In genomic region chr13:48532146-48532472, GRCh38 we compare ENCODE assay signal across 8 cellular contexts. TPM values are rescaled to one million over a fixed set of nuclear protein-coding genes. Genes with fewer than 3 reads are reported as not detected.
DNase-seq lines count a peak whose midpoint lies in the region; ATAC-seq, FAIRE-seq and TF ChIP-seq lines count a peak whose summit lies in the region.

No MANE protein-coding gene starts in this region.

- TF ChIP-seq EP300 in A549 (IDR thresholded peaks at IDR 0.05): no peak

- H3K4me3 ChIP-seq in A549 (peak overlapping the region; percentile 62), neural progenitor cell (peak overlapping the region; percentile 52)

- WGBS in A549 (ENCODE audit: missing lambda C conversion rate): 24% methylated on average over 17 of the region's 17 CpGs

- CTCF ChIA-PET in A549 (lab: Yijun Ruan, JAX): no interaction called here

- ATAC-seq in A549 (peak; percentile 9 to 14; a peak in 4 of 6 replicates), GM18520 (IDR thresholded peaks at IDR 0.05; ENCODE audit: unreplicated experiment) (peak; percentile 0), SK-N-SH treated with all-trans-retinoic acid at 6 μM for 48 hours (peak; percentile 31), HG03571 (IDR thresholded peaks at IDR 0.05; ENCODE audit: unreplicated experiment) (no peak), GM21528 (IDR thresholded peaks at IDR 0.05; ENCODE audit: low FRiP score, unreplicated experiment) (no peak)

- no peaks in the 10 kb centered on the region for H3K9me3 Mint-ChIP-seq in neural progenitor cell

- peaks cover 20% of the 10 kb centered on the region for H3K4me1 Mint-ChIP-seq in neural progenitor cell

- peak overlapping the region; percentile 77 for H3K4me2 ChIP-seq in A549
- H3K4me2 ChIP-seq in neural progenitor cell: peak overlapping the region; percentile 85

- no peaks in the 10 kb centered on the region for H3K36me3 Mint-ChIP-seq in neural progenitor cell

- H3K79me2 ChIP-seq in neural progenitor cell (ENCODE audit: low read depth): peaks cover 51% of the 10 kb centered on the region

- H3K4me3 Mint-ChIP-seq in neural progenitor cell: peak overlapping the region; percentile 92

- no peaks in the 10 kb centered on the region for H4K20me1 ChIP-seq in neural progenitor cell (ENCODE audit: low read depth)

- H3K4me1 ChIP-seq in A549 (no peaks in the 10 kb centered on the region), neural progenitor cell (peaks cover 17% of the 10 kb centered on the region)

- FAIRE-seq in A549 (lab: Jason Lieb, UNC): no peak

- no peak for TF ChIP-seq RAD21 in A549 (conservative IDR thresholded peaks at IDR 0.05 in 1 of 2, IDR thresholded peaks at IDR 0.05 in 1 of 2)

- H3K9me3 ChIP-seq in A549: no peaks in the 10 kb centered on the region
- H3K9me3 ChIP-seq in neural progenitor cell (ENCODE audit: low read depth): no peaks in the 10 kb centered on the region

- no peaks in the 10 kb centered on the region for H3K27me3 ChIP-seq in neural progenitor cell

- H3F3A ChIP-seq in neural progenitor cell (ENCODE audit: low read depth): peaks cover 16% of the 10 kb centered on the region

- H3K27me3 Mint-ChIP-seq in neural progenitor cell (ENCODE audit: insufficient read depth, low read depth): no peaks in the 10 kb centered on the region

- POLR2A ChIA-PET in A549 (lab: Yijun Ruan, JAX): interaction anchor here (0.5 to 1.2 kb wide), 25 partner anchors 10 to 1953 kb away, joined by 3 to 14 read pairs (median 3); partner anchors contain the start of genes CAB39L, ITM2B, LPAR6 and NUDT15

- TF ChIP-seq CTCF in A549 (IDR thresholded peaks at IDR 0.05) (no peak), neural progenitor cell (IDR thresholded peaks at IDR 0.05) (no peak)

- H3K36me3 ChIP-seq in neural progenitor cell: no peaks in the 10 kb centered on the region

- H3K27ac ChIP-seq in A549: peak overlapping the region; percentile 86 to 99
- peak overlapping the region; percentile 56 for H3K27ac ChIP-seq in neural progenitor cell

- TF ChIP-seq POLR2A in A549 (IDR thresholded peaks at IDR 0.05; ENCODE audit: low read length): no peak

- H2AFZ ChIP-seq in neural progenitor cell (replicated peaks): peak overlapping the region; percentile 78

- peak overlapping the region; percentile 88 for H3K27ac Mint-ChIP-seq in neural progenitor cell

- DNase-seq in A549 (ENCODE audit: low read depth in 1 of 2, low spot score in 1 of 2): no peak
- peak; percentile 55 for DNase-seq in fibroblast of gingiva (ENCODE audit: low read depth)
- peak; percentile 63 for DNase-seq in neural progenitor cell (ENCODE audit: low spot score)
- no peak for DNase-seq in HuH-7.5 (ENCODE audit: low spot score)

- peak overlapping the region; percentile 50 for H3K9ac ChIP-seq in neural progenitor cell

TF ChIP-seq in A549, 52 proteins besides CTCF, POLR2A, EP300 and RAD21 (continues in another document):
- TF ChIP-seq ZFP36 (IDR thresholded peaks at IDR 0.05; ENCODE audit: borderline replicate concordance, partially characterized antibody): no peak
- TF ChIP-seq FOXS1 (CRISPR knock-in tag; IDR thresholded peaks at IDR 0.05): no peak
- TF ChIP-seq POLR2AphosphoS2 (conservative IDR thresholded peaks at IDR 0.05; ENCODE audit: low read length): no peak
- no peak for TF ChIP-seq MAZ (IDR thresholded peaks at IDR 0.05; ENCODE audit: borderline replicate concordance, low read depth, low read length)
- no peak for TF ChIP-seq TFCP2L1 (CRISPR knock-in tag; IDR thresholded peaks at IDR 0.05)
- no peak for TF ChIP-seq MYC (IDR thresholded peaks at IDR 0.05; ENCODE audit: borderline replicate concordance, low read length)
- no peak for TF ChIP-seq HOXB13 (CRISPR knock-in tag; IDR thresholded peaks at IDR 0.05; ENCODE audit: low read depth)
- no peak for TF ChIP-seq ZC3H11A (IDR thresholded peaks at IDR 0.05)
- no peak for TF ChIP-seq KDM5A (IDR thresholded peaks at IDR 0.05)
- TF ChIP-seq PHF8 (IDR thresholded peaks at IDR 0.05; ENCODE audit: borderline replicate concordance, low read depth): no peak
- TF ChIP-seq HES2 (IDR thresholded peaks at IDR 0.05): no peak
- TF ChIP-seq, protein P1, sequence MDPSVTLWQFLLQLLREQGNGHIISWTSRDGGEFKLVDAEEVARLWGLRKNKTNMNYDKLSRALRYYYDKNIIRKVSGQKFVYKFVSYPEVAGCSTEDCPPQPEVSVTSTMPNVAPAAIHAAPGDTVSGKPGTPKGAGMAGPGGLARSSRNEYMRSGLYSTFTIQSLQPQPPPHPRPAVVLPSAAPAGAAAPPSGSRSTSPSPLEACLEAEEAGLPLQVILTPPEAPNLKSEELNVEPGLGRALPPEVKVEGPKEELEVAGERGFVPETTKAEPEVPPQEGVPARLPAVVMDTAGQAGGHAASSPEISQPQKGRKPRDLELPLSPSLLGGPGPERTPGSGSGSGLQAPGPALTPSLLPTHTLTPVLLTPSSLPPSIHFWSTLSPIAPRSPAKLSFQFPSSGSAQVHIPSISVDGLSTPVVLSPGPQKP (IDR thresholded peaks at IDR 0.05; ENCODE audit: low read depth, low read length): no peak
- no peak for TF ChIP-seq BHLHE40 (IDR thresholded peaks at IDR 0.05; ENCODE audit: low read depth, low read length)
- TF ChIP-seq HDAC2 (IDR thresholded peaks at IDR 0.05): no peak
- no peak for TF ChIP-seq RARB (CRISPR knock-in tag; IDR thresholded peaks at IDR 0.05)

TF ChIP-seq in SK-N-SH treated with all-trans-retinoic acid at 6 μM for 48 hours, 23 proteins besides CTCF, POLR2A, EP300 and RAD21:
- TF ChIP-seq SNAI2 (CRISPR knock-in tag; IDR thresholded peaks at IDR 0.05) (no peak), ZNF70 (CRISPR knock-in tag; IDR thresholded peaks at IDR 0.05) (no peak), CSDC2 (CRISPR knock-in tag; IDR thresholded peaks at IDR 0.05) (no peak), ZFP3 (CRISPR knock-in tag; IDR thresholded peaks at IDR 0.05) (no peak), BACH2 (CRISPR knock-in tag; IDR thresholded peaks at IDR 0.05; ENCODE audit: borderline replicate concordance) (no peak), ZNF8 (CRISPR knock-in tag; IDR thresholded peaks at IDR 0.05) (no peak), CREB5 (CRISPR knock-in tag; IDR thresholded peaks at IDR 0.05; ENCODE audit: low read depth) (no peak), TCF4 (CRISPR knock-in tag; IDR thresholded peaks at IDR 0.05; ENCODE audit: borderline replicate concordance) (no peak), TOX (CRISPR knock-in tag; IDR thresholded peaks at IDR 0.05; ENCODE audit: borderline replicate concordance) (no peak), PPARA (CRISPR knock-in tag; IDR thresholded peaks at IDR 0.05; ENCODE audit: borderline replicate concordance) (no peak)
- TF ChIP-seq, protein P2, sequence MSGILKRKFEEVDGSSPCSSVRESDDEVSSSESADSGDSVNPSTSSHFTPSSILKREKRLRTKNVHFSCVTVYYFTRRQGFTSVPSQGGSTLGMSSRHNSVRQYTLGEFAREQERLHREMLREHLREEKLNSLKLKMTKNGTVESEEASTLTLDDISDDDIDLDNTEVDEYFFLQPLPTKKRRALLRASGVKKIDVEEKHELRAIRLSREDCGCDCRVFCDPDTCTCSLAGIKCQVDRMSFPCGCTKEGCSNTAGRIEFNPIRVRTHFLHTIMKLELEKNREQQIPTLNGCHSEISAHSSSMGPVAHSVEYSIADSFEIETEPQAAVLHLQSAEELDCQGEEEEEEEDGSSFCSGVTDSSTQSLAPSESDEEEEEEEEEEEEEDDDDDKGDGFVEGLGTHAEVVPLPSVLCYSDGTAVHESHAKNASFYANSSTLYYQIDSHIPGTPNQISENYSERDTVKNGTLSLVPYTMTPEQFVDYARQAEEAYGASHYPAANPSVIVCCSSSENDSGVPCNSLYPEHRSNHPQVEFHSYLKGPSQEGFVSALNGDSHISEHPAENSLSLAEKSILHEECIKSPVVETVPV (CRISPR knock-in tag; IDR thresholded peaks at IDR 0.05): no peak
- TF ChIP-seq, protein P3, sequence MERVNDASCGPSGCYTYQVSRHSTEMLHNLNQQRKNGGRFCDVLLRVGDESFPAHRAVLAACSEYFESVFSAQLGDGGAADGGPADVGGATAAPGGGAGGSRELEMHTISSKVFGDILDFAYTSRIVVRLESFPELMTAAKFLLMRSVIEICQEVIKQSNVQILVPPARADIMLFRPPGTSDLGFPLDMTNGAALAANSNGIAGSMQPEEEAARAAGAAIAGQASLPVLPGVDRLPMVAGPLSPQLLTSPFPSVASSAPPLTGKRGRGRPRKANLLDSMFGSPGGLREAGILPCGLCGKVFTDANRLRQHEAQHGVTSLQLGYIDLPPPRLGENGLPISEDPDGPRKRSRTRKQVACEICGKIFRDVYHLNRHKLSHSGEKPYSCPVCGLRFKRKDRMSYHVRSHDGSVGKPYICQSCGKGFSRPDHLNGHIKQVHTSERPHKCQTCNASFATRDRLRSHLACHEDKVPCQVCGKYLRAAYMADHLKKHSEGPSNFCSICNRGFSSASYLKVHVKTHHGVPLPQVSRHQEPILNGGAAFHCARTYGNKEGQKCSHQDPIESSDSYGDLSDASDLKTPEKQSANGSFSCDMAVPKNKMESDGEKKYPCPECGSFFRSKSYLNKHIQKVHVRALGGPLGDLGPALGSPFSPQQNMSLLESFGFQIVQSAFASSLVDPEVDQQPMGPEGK (CRISPR knock-in tag; IDR thresholded peaks at IDR 0.05; ENCODE audit: borderline replicate concordance): no peak
TF ChIP-seq in SK-N-SH treated with all-trans-retinoic acid at 6 μM for 48 hours: peak in this region for 0.

RNA-seq across cellular contexts. Expression of gene RCBTB2, which starts 0.8 kb away (rescaled TPM):
- polyA plus RNA-seq in A549 (2011; rRNA removed) (1.8 and 2.0 TPM in 2 replicates), A549 (2017; fragmentation: RNase III; extraction: RNeasy Plus Mini Kit Qiagen cat#74134 plus additional on column Dnase treatment) (0.98 to 1.2 TPM (median 1.1 TPM) in 3 replicates)
- 0.56 and 0.66 TPM in 2 replicates for polyA plus RNA-seq in A549 (2012; cell fraction: cytosol; rRNA removed)
- polyA plus RNA-seq in A549 (2012; cell fraction: nucleus; rRNA removed): 0.51 and 0.62 TPM in 2 replicates
- polyA minus RNA-seq in A549 (2011; rRNA and poly(A)+ RNA removed): 0.78 and 1.0 TPM in 2 replicates
- total RNA-seq in neural progenitor cell (ENCODE audit: low replicate concordance): 34.8 and 38.4 TPM in 2 replicates

Comparison
In these comparisons a context has a peak if more than half of its experiments do, and no peak if none do; other contexts are left out.
1. ATAC-seq: peak in A549 (2 of 2), GM18520 (single experiment) and SK-N-SH treated with all-trans-retinoic acid at 6 μM for 48 hours (single experiment); none in HG03571 (single experiment) and GM21528 (single experiment).
2. DNase-seq: peak in fibroblast of gingiva (single experiment) and neural progenitor cell (single experiment); none in A549 (0 of 2) and HuH-7.5 (single experiment).